Comparison of ENCODE assay signal across 1 cellular context in genomic region chr1:205616563-205617293, GRCh38.
TF ChIP-seq lines count a peak whose summit lies in the region.

No MANE protein-coding gene starts in this region.

TF ChIP-seq in HepG2, 621 proteins besides CTCF, POLR2A, EP300 and RAD21 (continued from another document):
- no peak for TF ChIP-seq AKNA (CRISPR knock-in tag; IDR thresholded peaks at IDR 0.05; ENCODE audit: borderline replicate concordance)
- no peak for TF ChIP-seq RNF219 (CRISPR knock-in tag; IDR thresholded peaks at IDR 0.05)
- TF ChIP-seq CEBPB (IDR thresholded peaks at IDR 0.05; ENCODE audit: borderline replicate concordance, low read depth, low read length) = 0 out of 2 replicates have a peak, but pooled peaks have one; percentile 9
- TF ChIP-seq SAP130 (CRISPR knock-in tag; IDR thresholded peaks at IDR 0.05; ENCODE audit: low read depth) = peak; percentile 18; the same call in 1 of the 2 replicates
